34 cellular contexts compared by ENCODE assay signal in the genomic region with DNA sequence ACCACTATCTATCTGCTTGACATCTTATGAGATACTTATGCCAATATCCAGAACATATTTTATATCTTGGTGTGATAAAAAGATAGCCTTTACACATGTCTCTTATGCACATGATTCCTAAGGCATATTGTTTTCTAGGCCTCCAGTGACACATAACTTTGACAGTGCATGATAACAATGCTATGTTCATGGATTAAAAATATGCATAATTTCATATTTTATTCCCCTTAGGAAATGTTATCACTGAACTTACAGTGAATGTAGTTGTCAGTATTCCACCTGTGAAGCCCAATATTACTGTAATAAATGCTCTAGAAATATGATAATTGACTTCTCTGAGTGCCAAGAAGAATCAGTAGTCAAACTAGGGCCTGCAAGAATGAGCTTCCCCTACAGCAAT.
"Had no signal": no experiment of that assay in that cellular context is flagged by ENCODE, and none has a peak within 500 bp of the region (broad histone marks: within the 10 kb centered on the region; RNA-seq: fewer than 3 reads in every experiment).

No MANE protein-coding gene starts in this region.

- DNase-seq: Karpas-422, Kasumi-1, MG63, MM.1S, MV-4-11, NCI-H1048, NCI-H1092, NCI-H1092 treated with DMSO at 0.1 percent for 48 hours, NCI-H1105, NCI-H1105 treated with DMSO at 0.1 percent for 48 hours, NCI-H1417, NCI-H1417 treated with DMSO at 0.1 percent for 48 hours, NCI-H1436, NCI-H1436 treated with DMSO at 0.1 percent for 48 hours, NCI-H146, NCI-H1694, NCI-H1694 treated with DMSO at 0.1 percent for 48 hours, NCI-H187, NCI-H187 treated with DMSO at 0.1 percent for 48 hours, NCI-H1930, NCI-H2029, NCI-H2029 treated with DMSO at 0.1 percent for 48 hours, NCI-H2081, NCI-H2081 treated with DMSO at 0.1 percent for 48 hours, NCI-H2107, NCI-H2171, NCI-H2171 treated with DMSO at 0.1 percent for 48 hours, NCI-H2227 treated with DMSO at 0.1 percent for 48 hours, NCI-H226, NCI-H345, NCI-H446, NCI-H446 treated with DMSO at 0.1 percent for 48 hours, NCI-H510A, NCI-H510A treated with DMSO at 0.1 percent for 48 hours had no signal

- H3K27me3 ChIP-seq: MG63 had no signal

- H3K36me3 ChIP-seq: MG63 had no signal

- H3K4me3 ChIP-seq: MG63 had no signal
